ENCODE assay signal across 8 cellular contexts in genomic region chr7:115707236-115707635, GRCh38.
DNase-seq lines count a peak whose midpoint lies in the region; ATAC-seq and TF ChIP-seq lines count a peak whose summit lies in the region.

No MANE protein-coding gene starts in this region.

- H3K27me3 ChIP-seq in heart right ventricle, result peaks cover 0 to 5% (median 0%) of the 10 kb centered on the region in 7 donors

- no peak overlapping the region for H3K27ac ChIP-seq in heart right ventricle

- H3K4me3 ChIP-seq in heart right ventricle, result no peak overlapping the region

- ATAC-seq in left lobe of liver (peak; percentile 84), HG02610 (IDR thresholded peaks at IDR 0.05; ENCODE audit: unreplicated experiment) (no peak), heart right ventricle (no peak)

- WGBS in heart right ventricle, 2 donors, result 48 to 55% methylated on average over 6 of the region's 6 CpGs

- H3K36me3 ChIP-seq in heart right ventricle, result no peaks in the 10 kb centered on the region

- H3K9me3 ChIP-seq in heart right ventricle, result no peaks in the 10 kb centered on the region

- intact Hi-C loops in heart right ventricle (cut with DNase I), result no loop called here

- DNase-seq in ELR (ENCODE audit: low read depth) (peak; percentile 50), HuH-7 (ENCODE audit: low spot score) (peak; percentile 13), SK-MEL-5 (ENCODE audit: low read depth, low spot score) (peak; percentile 51), left lobe of liver (ENCODE audit: low spot score) (no peak), cerebellum (ENCODE audit: low spot score) (no peak), amniotic stem cell (lab: John Stamatoyannopoulos, UW) (no peak), heart right ventricle (no peak)

- TF ChIP-seq CTCF in heart right ventricle (IDR thresholded peaks at IDR 0.05), result peak in 4 of 9 donors; percentile 19 to 26 (median 23)

- in situ Hi-C loops in SK-MEL-5 (cut with HindIII; ENCODE audit: low pct_unique_long_range_greater_than_20kb, low sequenced_read_pairs), result no loop called here

- no peaks in the 10 kb centered on the region for H3K4me1 ChIP-seq in heart right ventricle

Comparison
In these comparisons a context has a peak if more than half of its experiments do, and no peak if none do; other contexts are left out.
1. DNase-seq: peak in ELR (single experiment), HuH-7 (single experiment) and SK-MEL-5 (single experiment); none in left lobe of liver (single experiment), cerebellum (single experiment), amniotic stem cell (single experiment) and heart right ventricle (0 of 2).